21 cellular contexts compared by ENCODE assay signal in the genomic region with DNA sequence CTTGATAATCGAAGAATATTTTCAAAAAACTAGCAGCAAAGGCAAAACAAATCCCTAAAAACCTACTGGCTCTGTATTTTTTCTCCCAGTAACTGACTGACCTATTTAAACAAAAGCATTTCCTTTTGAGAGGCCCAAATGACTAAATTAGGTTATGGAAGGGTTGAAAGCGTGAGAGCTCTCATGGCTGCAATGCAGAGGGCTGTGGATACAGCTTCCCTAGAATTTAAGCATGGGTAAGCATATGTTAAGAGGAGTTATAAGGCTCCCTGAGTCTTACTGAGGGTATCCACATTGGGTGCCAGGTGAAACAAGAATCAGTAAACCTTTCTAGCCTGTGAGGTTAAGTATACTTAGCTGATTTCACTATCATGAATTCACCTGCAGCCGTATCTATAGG. TPM values are rescaled to one million over a fixed set of nuclear protein-coding genes. Genes with fewer than 3 reads are reported as not detected.
DNase-seq lines count a peak whose midpoint lies in the region; ATAC-seq and TF ChIP-seq lines count a peak whose summit lies in the region.
"Had no signal": no experiment of that assay in that cellular context is flagged by ENCODE, and none has a peak within 500 bp of the region (broad histone marks: within the 10 kb centered on the region; RNA-seq: fewer than 3 reads in every experiment).

No MANE protein-coding gene starts in this region.

- no peak for TF ChIP-seq POLR2A in lower leg skin (IDR thresholded peaks at IDR 0.05)

- no peaks in the 10 kb centered on the region for H3K9me3 ChIP-seq in H9 (ENCODE audit: control insufficient read depth, low read depth, low read length)
- H3K9me3 ChIP-seq: BLaER1 had no signal

- no peak overlapping the region for H2BK12ac ChIP-seq in H9 (ENCODE audit: insufficient read length, low read depth, low read length)

- H3K27ac Mint-ChIP-seq in H9 (peak overlapping the region in 2 of 3 experiments; percentile 22 to 61; a peak in 2 of 7 replicates), endothelial cell (ENCODE audit: unreplicated experiment) (peak overlapping the region; percentile 42), nephron progenitor cell (peak overlapping the region; percentile 29)
- no peak overlapping the region for H3K27ac Mint-ChIP-seq in activated CD4-positive, alpha-beta T cell treated with anti-CD3 and anti-CD28 coated beads for 36 hours
- H3K27ac Mint-ChIP-seq: CD14-positive monocyte; CD4-positive, alpha-beta memory T cell; HFFc6 had no signal

- H2AK5ac ChIP-seq in H9 (ENCODE audit: insufficient read length, low read length), result no peak overlapping the region

- no peak overlapping the region for H3K4ac ChIP-seq in H9 (ENCODE audit: low read depth, low read length)

- H3K18ac ChIP-seq in H9 (ENCODE audit: insufficient read length, low read depth, low read length), result no peak overlapping the region

- no peak overlapping the region for H3K4me3 Mint-ChIP-seq in H9
- no peak overlapping the region for H3K4me3 Mint-ChIP-seq in endothelial cell (ENCODE audit: unreplicated experiment)
- H3K4me3 Mint-ChIP-seq in nephron progenitor cell, result no peak overlapping the region
- H3K4me3 Mint-ChIP-seq in activated CD4-positive, alpha-beta T cell treated with anti-CD3 and anti-CD28 coated beads for 36 hours, result no peak overlapping the region
- H3K4me3 Mint-ChIP-seq: CD14-positive monocyte; CD4-positive, alpha-beta memory T cell; HFFc6 had no signal

- POLR2A ChIA-PET in activated CD4-positive, alpha-beta T cell treated with anti-CD3 and anti-CD28 coated beads for 36 hours (lab: Charles Lee), result no interaction called here

- H3K9ac ChIP-seq in H9 (ENCODE audit: extremely low read depth, insufficient read length, low read length), result no peak overlapping the region
- H3K9ac ChIP-seq: BLaER1 had no signal

- H2AFZ ChIP-seq in H9 (ENCODE audit: low read length), result no peak overlapping the region

- no peak overlapping the region for H3K4me2 ChIP-seq in H9 (ENCODE audit: insufficient read depth, insufficient read length, low read length)
- H3K4me2 ChIP-seq: BLaER1 had no signal

- intact Hi-C loops in lower leg skin (cut with DNase I; ENCODE audit: low total_unique reads) (no loop called here), Right ventricle myocardium superior (cut with DNase I) (no loop called here)
- intact Hi-C loops in activated CD4-positive, alpha-beta T cell treated with anti-CD3 and anti-CD28 coated beads for 36 hours (cut with DNase I, micrococcal nuclease), result no loop called here

- no peak overlapping the region for H2BK15ac ChIP-seq in H9 (ENCODE audit: low read depth, low read length)

- WGBS in H9 (ENCODE audit: extremely low coverage, insufficient read length, low lambda C conversion rate), result no CpG with 5 or more reads among the region's 3 CpGs
- WGBS in lower leg skin, 2 donors, result 62 to 96% methylated on average over 3 of the region's 3 CpGs

- H4K91ac ChIP-seq in H9 (ENCODE audit: insufficient read length, low read depth, low read length), result no peak overlapping the region

- H4K5ac ChIP-seq in H9 (ENCODE audit: insufficient read length, low read depth, low read length), result no peak overlapping the region

- H3K79me2 ChIP-seq in H9 (ENCODE audit: insufficient read depth, low read length), result no peaks in the 10 kb centered on the region

- H2BK120ac ChIP-seq in H9 (ENCODE audit: low read depth, low read length, poor library complexity, severe bottlenecking), result no peak overlapping the region

- H4K20me1 ChIP-seq in H9 (ENCODE audit: control insufficient read depth, insufficient read depth, insufficient read length), result no peaks in the 10 kb centered on the region
- H4K20me1 ChIP-seq: BLaER1 had no signal

- H4K8ac ChIP-seq in H9 (replicated peaks; ENCODE audit: insufficient read length, low read depth, low read length), result no peak overlapping the region

- ATAC-seq in activated CD4-positive, alpha-beta T cell treated with anti-CD3 and anti-CD28 coated beads for 36 hours, result no peak
- ATAC-seq in Right ventricle myocardium superior (ENCODE audit: poor library complexity), result no peak
- ATAC-seq: GM12878, HCT116 had no signal

- H2BK20ac ChIP-seq in H9 (ENCODE audit: low read depth, low read length, poor library complexity, severe bottlenecking), result no peak overlapping the region

- no peak overlapping the region for H3K14ac ChIP-seq in H9 (ENCODE audit: insufficient read depth, low read length)

- no peak overlapping the region for H3T11ph ChIP-seq in H9 (ENCODE audit: low read length)

- H3K4me1 ChIP-seq in H9 (ENCODE audit: insufficient read depth, low read length), result no peaks in the 10 kb centered on the region
- H3K4me1 ChIP-seq: BLaER1 had no signal

- H3K23me2 ChIP-seq in H9 (ENCODE audit: insufficient read length, low read depth, low read length, poor library complexity, severe bottlenecking), result no peaks in the 10 kb centered on the region

- H3K4me3 ChIP-seq in lower leg skin (ENCODE audit: low read depth, poor library complexity, severe bottlenecking), result no peak overlapping the region
- H3K4me3 ChIP-seq: BLaER1, GM12878 had no signal

- H3K79me1 ChIP-seq in H9 (ENCODE audit: insufficient read depth, low read depth, low read length, poor library complexity, severe bottlenecking), result no peaks in the 10 kb centered on the region

- H3K23ac ChIP-seq in H9 (ENCODE audit: insufficient read length, low read depth, low read length), result no peak overlapping the region

- no peaks in the 10 kb centered on the region for H3K9me3 Mint-ChIP-seq in H9
- no peaks in the 10 kb centered on the region for H3K9me3 Mint-ChIP-seq in endothelial cell (ENCODE audit: unreplicated experiment)
- no peaks in the 10 kb centered on the region for H3K9me3 Mint-ChIP-seq in nephron progenitor cell
- H3K9me3 Mint-ChIP-seq in activated CD4-positive, alpha-beta T cell treated with anti-CD3 and anti-CD28 coated beads for 36 hours (ENCODE audit: low read depth), result no peaks in the 10 kb centered on the region
- H3K9me3 Mint-ChIP-seq: CD14-positive monocyte, HFFc6 had no signal

- TF ChIP-seq CTCF in H9 (conservative IDR thresholded peaks at IDR 0.05), result no peak
- TF ChIP-seq CTCF in endothelial cell (IDR thresholded peaks at IDR 0.05; ENCODE audit: unreplicated experiment), result no peak
- no peak for TF ChIP-seq CTCF in nephron progenitor cell (IDR thresholded peaks at IDR 0.05)
- no peak for TF ChIP-seq CTCF in lower leg skin (IDR thresholded peaks at IDR 0.05)

- no peak overlapping the region for H3K56ac ChIP-seq in H9 (ENCODE audit: insufficient read length, low read depth, low read length)

- H3K36me3 Mint-ChIP-seq in H9 (ENCODE audit: insufficient read depth in 1 of 3, low read depth in 3 of 3) (peaks cover 2 to 22% (median 20%) of the 10 kb centered on the region in 3 experiments; a peak in 5 of 7 replicates), endothelial cell (ENCODE audit: low read depth, unreplicated experiment) (peaks cover 4% of the 10 kb centered on the region), nephron progenitor cell (ENCODE audit: low read depth) (peaks cover 28% of the 10 kb centered on the region)
- peaks cover 18% of the 10 kb centered on the region for H3K36me3 Mint-ChIP-seq in activated CD4-positive, alpha-beta T cell treated with anti-CD3 and anti-CD28 coated beads for 36 hours (ENCODE audit: low read depth)

- H3K4me1 Mint-ChIP-seq in H9 (peaks cover 0 to 9% of the 10 kb centered on the region in 2 experiments; a peak in 3 of 4 replicates), endothelial cell (ENCODE audit: unreplicated experiment) (peaks cover 2% of the 10 kb centered on the region), nephron progenitor cell (no peaks in the 10 kb centered on the region)
- H3K4me1 Mint-ChIP-seq in activated CD4-positive, alpha-beta T cell treated with anti-CD3 and anti-CD28 coated beads for 36 hours, result no peaks in the 10 kb centered on the region
- H3K4me1 Mint-ChIP-seq: CD14-positive monocyte; CD4-positive, alpha-beta memory T cell had no signal

- no peaks in the 10 kb centered on the region for H3K27me3 ChIP-seq in H9 (ENCODE audit: insufficient read depth, low read length)
- H3K27me3 ChIP-seq: BLaER1 had no signal

- CTCF ChIA-PET in activated CD4-positive, alpha-beta T cell treated with anti-CD3 and anti-CD28 coated beads for 36 hours (lab: Charles Lee), result interaction anchor here (1.1 kb wide), 1 partner anchor 20 kb away, joined by 4 read pairs; no protein-coding TSS in a partner anchor

- DNase-seq in H9 (no peak), SK-N-DZ (ENCODE audit: low spot score) (peak; percentile 10), endothelial cell (ENCODE audit: low spot score) (no peak), nephron progenitor cell (no peak), lower leg skin (ENCODE audit: low spot score in 2 of 2) (no peak), Right ventricle myocardium superior (no peak), MV-4-11 (lab: John Stamatoyannopoulos, UW) (no peak)
- no peak for DNase-seq in activated CD4-positive, alpha-beta T cell treated with anti-CD3 and anti-CD28 coated beads for 36 hours
- DNase-seq: 8988T; CD4-positive, alpha-beta memory T cell; DMS 273 treated with DMSO at 0.1 percent for 48 hours; DMS53; DND-41; EL; HFFc6 had no signal

- peak overlapping the region; percentile 68 for H3K27ac ChIP-seq in H9 (ENCODE audit: insufficient read length, low read depth, low read length)
- H3K27ac ChIP-seq: BLaER1 had no signal

- H3K27me3 Mint-ChIP-seq in H9 (ENCODE audit: low read depth), result no peaks in the 10 kb centered on the region
- H3K27me3 Mint-ChIP-seq in endothelial cell (ENCODE audit: unreplicated experiment), result no peaks in the 10 kb centered on the region
- H3K27me3 Mint-ChIP-seq in nephron progenitor cell (ENCODE audit: low read depth, poor library complexity), result no peaks in the 10 kb centered on the region
- no peaks in the 10 kb centered on the region for H3K27me3 Mint-ChIP-seq in activated CD4-positive, alpha-beta T cell treated with anti-CD3 and anti-CD28 coated beads for 36 hours
- H3K27me3 Mint-ChIP-seq: CD4-positive, alpha-beta memory T cell had no signal

- no peak overlapping the region for H2BK5ac ChIP-seq in H9 (ENCODE audit: insufficient read length, low read length)

RNA-seq across cellular contexts. Expression of gene SHISAL2B, which starts 32.3 kb away (rescaled TPM):
- total RNA-seq in H9 (2021) (5.0 and 5.4 TPM in 2 replicates), endothelial cell (ENCODE audit: unreplicated experiment) (1.4 TPM), lower leg skin (not detected), Right ventricle myocardium superior (not detected)
- 2.3 TPM in 1 of 2 replicates, not detected in the other for polyA plus RNA-seq in SK-N-DZ (2014; cell fraction: cytosol; rRNA removed)
- 0.92 TPM in 1 of 2 replicates, not detected in the other for polyA plus RNA-seq in SK-N-DZ (2014; cell fraction: nucleus; rRNA removed)
- not detected for total RNA-seq in activated CD4-positive, alpha-beta T cell treated with anti-CD3 and anti-CD28 coated beads for 36 hours
- total RNA-seq: A673; CD4-positive, alpha-beta memory T cell; GM12878; HFFc6 had no signal
- polyA plus RNA-seq: AG04450; CD14-positive monocyte; CD4-positive, alpha-beta memory T cell; GM12878 had no signal

RNA-seq across cellular contexts. Expression of gene SREK1IP1, which starts 45.9 kb away (rescaled TPM):
- 24.2 and 28.6 TPM in 2 replicates for total RNA-seq in H9 (2021)
- 9.7 and 19.8 TPM in 2 replicates for polyA plus RNA-seq in SK-N-DZ (2014; cell fraction: cytosol; rRNA removed)
- polyA plus RNA-seq in SK-N-DZ (2014; cell fraction: nucleus; rRNA removed), result 5.1 and 14.5 TPM in 2 replicates
- 28.8 TPM for total RNA-seq in endothelial cell (ENCODE audit: unreplicated experiment)
- 10 to 100 TPM in 3 of 4 donors, 1 to 10 TPM in 1; 8.7 to 12.7 (median 11.8) TPM for total RNA-seq in lower leg skin
- 10 to 100 TPM; 27.8 TPM for total RNA-seq in activated CD4-positive, alpha-beta T cell treated with anti-CD3 and anti-CD28 coated beads for 36 hours
- total RNA-seq in Right ventricle myocardium superior, result 10.1 TPM

RNA-seq across cellular contexts. Expression of gene CWC27, which starts 46.1 kb away (rescaled TPM):
- total RNA-seq in H9 (2021), result 41.9 TPM in 2 replicates
- polyA plus RNA-seq in SK-N-DZ (2014; cell fraction: cytosol; rRNA removed), result 15.6 and 17.1 TPM in 2 replicates
- 9.2 and 17.9 TPM in 2 replicates for polyA plus RNA-seq in SK-N-DZ (2014; cell fraction: nucleus; rRNA removed)
- total RNA-seq in endothelial cell (ENCODE audit: unreplicated experiment), result 29.3 TPM
- 10 to 100 TPM; 10.3 to 17.8 (median 13.7) TPM for total RNA-seq in lower leg skin
- 10 to 100 TPM; 35.4 to 35.8 TPM for total RNA-seq in activated CD4-positive, alpha-beta T cell treated with anti-CD3 and anti-CD28 coated beads for 36 hours
- total RNA-seq in Right ventricle myocardium superior, result 22.4 TPM
